ENCODE assay signal across 16 cellular contexts in genomic region chr1:95278173-95278988, GRCh38. TPM values are rescaled to one million over a fixed set of nuclear protein-coding genes. Genes with fewer than 3 reads are reported as not detected.
DNase-seq lines count a peak whose midpoint lies in the region; ATAC-seq and TF ChIP-seq lines count a peak whose summit lies in the region.
"Had no signal": no experiment of that assay in that cellular context is flagged by ENCODE, and none has a peak within 500 bp of the region (broad histone marks: within the 10 kb centered on the region; RNA-seq: fewer than 3 reads in every experiment).

No MANE protein-coding gene starts in this region.

- H3K36me3 ChIP-seq in upper lobe of right lung = no peaks in the 10 kb centered on the region
- H3K36me3 ChIP-seq: right atrium auricular region had no signal

- no peak for DNase-seq in T-helper 17 cell
- DNase-seq in NCI-H446 (lab: John Stamatoyannopoulos, UW) = no peak
- DNase-seq in upper lobe of right lung = no peak
- DNase-seq in GM10248 (ENCODE audit: extremely low spot score) = no peak
- no peak for DNase-seq in GM10266 (ENCODE audit: extremely low spot score)
- DNase-seq: activated effector memory CD4-positive, alpha-beta T cell treated with anti-CD3 and anti-CD28 coated beads, Interleukin-2, amount 50 U/mL, for 16 hours; AML-193; DMS79 treated with DMSO at 0.1 percent for 48 hours; left cardiac atrium; naive thymus-derived CD8-positive, alpha-beta T cell; NCI-H1694 treated with DMSO at 0.1 percent for 48 hours; stimulated activated CD4-positive, alpha-beta T cell treated with anti-CD3 and anti-CD28 coated beads, Interleukin-4, amount 100 ng/mL, for 4 hours had no signal

- peak; percentile 84 for ATAC-seq in GM18867 (IDR thresholded peaks at IDR 0.05; ENCODE audit: unreplicated experiment)
- ATAC-seq in GM21526 (IDR thresholded peaks at IDR 0.05; ENCODE audit: low FRiP score, unreplicated experiment) = peak; percentile 53
- ATAC-seq in HG03135 (IDR thresholded peaks at IDR 0.05; ENCODE audit: unreplicated experiment) = peak; percentile 85
- ATAC-seq in T-helper 17 cell = peak; percentile 50
- no peak for ATAC-seq in upper lobe of right lung
- ATAC-seq: left cardiac atrium; naive thymus-derived CD8-positive, alpha-beta T cell had no signal

- H3K9me3 ChIP-seq in T-helper 17 cell (ENCODE audit: control insufficient read depth, low read length, poor library complexity, severe bottlenecking) = no peaks in the 10 kb centered on the region
- peaks cover under 1% of the 10 kb centered on the region for H3K9me3 ChIP-seq in upper lobe of right lung
- H3K9me3 ChIP-seq: right atrium auricular region had no signal

- no peaks in the 10 kb centered on the region for H3K27me3 ChIP-seq in upper lobe of right lung
- H3K27me3 ChIP-seq: right atrium auricular region had no signal

- no peak overlapping the region for H3K4me3 Mint-ChIP-seq in T-helper 17 cell
- H3K4me3 Mint-ChIP-seq: naive thymus-derived CD8-positive, alpha-beta T cell had no signal

- H3K27me3 Mint-ChIP-seq in T-helper 17 cell = peaks cover 10% of the 10 kb centered on the region

- no peaks in the 10 kb centered on the region for H3K4me1 ChIP-seq in upper lobe of right lung
- H3K4me1 ChIP-seq: right atrium auricular region had no signal

- CTCF ChIA-PET in GM10248 (lab: Yijun Ruan, JAX) = interaction anchor here (0.8 kb wide), 1 partner anchor 25 kb away, joined by 3 read pairs; no protein-coding TSS in a partner anchor

- intact Hi-C loops in upper lobe of right lung (cut with DNase I) = no loop called here

- no peaks in the 10 kb centered on the region for H3K4me1 Mint-ChIP-seq in T-helper 17 cell
- H3K4me1 Mint-ChIP-seq: naive thymus-derived CD8-positive, alpha-beta T cell had no signal

- POLR2A ChIA-PET in GM10248 (lab: Yijun Ruan, JAX) = no interaction called here

- H3K27ac Mint-ChIP-seq in T-helper 17 cell = no peak overlapping the region

- H3K4me3 ChIP-seq in upper lobe of right lung = no peak overlapping the region
- H3K4me3 ChIP-seq: right atrium auricular region had no signal

- no peak overlapping the region for H3K27ac ChIP-seq in upper lobe of right lung
- H3K27ac ChIP-seq: right atrium auricular region had no signal

- H3K36me3 Mint-ChIP-seq in T-helper 17 cell (ENCODE audit: low read depth) = no peaks in the 10 kb centered on the region

- TF ChIP-seq CTCF in upper lobe of right lung (IDR thresholded peaks at IDR 0.05) = no peak
- no peak for TF ChIP-seq CTCF in GM10248 (IDR thresholded peaks at IDR 0.05; ENCODE audit: control extremely low read depth, extremely low read depth, low read depth, missing control alignments)
- TF ChIP-seq CTCF in GM10266 (IDR thresholded peaks at IDR 0.05; ENCODE audit: control insufficient read depth, insufficient read depth, low read depth, missing control alignments) = no peak

RNA-seq across cellular contexts. Expression of gene RWDD3, which starts 44.4 kb away (rescaled TPM):
- total RNA-seq in T-helper 17 cell = 10 to 100 TPM in 1 of 2 donors, 1 to 10 TPM in 1; 10.0 to 13.4 TPM
- 12.8 TPM for total RNA-seq in upper lobe of right lung
